Comparison of ENCODE assay signal across 1 cellular context in genomic region chr14:58430156-58430555, GRCh38.
TF ChIP-seq lines count a peak whose summit lies in the region.

No MANE protein-coding gene starts in this region.

TF ChIP-seq in HepG2, 621 proteins besides CTCF, POLR2A, EP300 and RAD21:
- TF ChIP-seq NR2F2 (IDR thresholded peaks at IDR 0.05; ENCODE audit: borderline replicate concordance, low read depth) (no peak), ELF4 (CRISPR knock-in tag; IDR thresholded peaks at IDR 0.05; ENCODE audit: borderline replicate concordance) (no peak), SRSF9 (IDR thresholded peaks at IDR 0.05; ENCODE audit: borderline replicate concordance, insufficient read depth, low read depth, low read length, poor library complexity, severe bottlenecking) (no peak), SETDB1 (CRISPR knock-in tag; IDR thresholded peaks at IDR 0.05; ENCODE audit: borderline replicate concordance) (no peak), SYNCRIP (IDR thresholded peaks at IDR 0.05; ENCODE audit: insufficient read depth, low read depth, low read length) (no peak), PHF21A (CRISPR knock-in tag; IDR thresholded peaks at IDR 0.05) (no peak), FOXK2 (IDR thresholded peaks at IDR 0.05) (no peak), PATZ1 (CRISPR knock-in tag; IDR thresholded peaks at IDR 0.05) (no peak), ZNF280B (CRISPR knock-in tag; IDR thresholded peaks at IDR 0.05; ENCODE audit: borderline replicate concordance) (no peak), CEBPG (CRISPR knock-in tag; IDR thresholded peaks at IDR 0.05) (no peak), ONECUT2 (CRISPR knock-in tag; IDR thresholded peaks at IDR 0.05) (no peak), ATF6 (CRISPR knock-in tag; conservative IDR thresholded peaks at IDR 0.05) (no peak), SP4 (CRISPR knock-in tag; IDR thresholded peaks at IDR 0.05) (no peak)
